Comparison of ENCODE assay signal across 8 cellular contexts in the genomic region with DNA sequence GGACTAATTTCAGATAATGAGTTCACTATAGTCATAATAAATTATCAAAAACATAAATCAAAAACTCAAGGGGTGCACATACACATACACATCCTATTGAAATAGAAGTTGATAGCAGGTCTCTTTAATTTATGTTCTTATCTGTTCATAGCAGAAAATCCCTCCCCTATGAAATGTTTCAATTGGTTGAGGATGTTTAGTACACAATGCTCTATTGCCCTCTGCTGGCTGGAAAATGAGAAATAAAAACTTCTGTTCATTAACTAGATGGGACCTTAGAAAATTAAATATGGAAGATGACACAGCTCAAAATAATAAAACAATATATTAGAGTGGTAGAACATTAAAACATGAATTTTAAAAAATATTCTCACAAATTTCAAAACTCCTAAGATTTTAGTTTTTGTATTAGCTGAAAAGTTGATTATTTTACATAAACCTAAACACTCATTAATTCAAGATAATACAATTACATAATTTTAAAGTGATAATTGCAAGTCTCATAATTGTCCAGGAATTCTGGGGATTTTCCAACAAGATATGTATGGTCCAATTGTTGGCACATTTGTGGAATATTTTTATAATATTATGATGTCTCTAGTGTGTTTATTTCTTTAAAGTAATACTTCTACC.
DNase-seq lines count a peak whose midpoint lies in the region; ATAC-seq, FAIRE-seq and TF ChIP-seq lines count a peak whose summit lies in the region.

No MANE protein-coding gene starts in this region.

- H3K4me3 ChIP-seq in AG10803 (ENCODE audit: low read length) = no peak overlapping the region
- no peak overlapping the region for H3K4me3 ChIP-seq in MM.1S (ENCODE audit: low read length)
- no peak overlapping the region for H3K4me3 ChIP-seq in thoracic aorta

- peak; percentile 98 for FAIRE-seq in frontal cortex (lab: Jason Lieb, UNC)

- no peak overlapping the region for H2AFZ ChIP-seq in MM.1S (ENCODE audit: low read length)

- ATAC-seq in GM19035 (IDR thresholded peaks at IDR 0.05; ENCODE audit: unreplicated experiment) (peak; percentile 73), SK-N-SH treated with all-trans-retinoic acid at 6 μM for 48 hours (peak; percentile 77), thoracic aorta (ENCODE audit: insufficient number of reproducible peaks, low FRiP score, low read depth) (no peak), GM18909 (IDR thresholded peaks at IDR 0.05; ENCODE audit: poor library complexity, unreplicated experiment) (no peak)

- peak; percentile 77 for TF ChIP-seq CTCF in AG10803 (conservative IDR thresholded peaks at IDR 0.05; ENCODE audit: low read length)
- peak; percentile 64 for TF ChIP-seq CTCF in MM.1S (IDR thresholded peaks at IDR 0.05; ENCODE audit: low read length)
- peak; percentile 64 for TF ChIP-seq CTCF in thoracic aorta (IDR thresholded peaks at IDR 0.05)

- no peaks in the 10 kb centered on the region for H3K9me3 ChIP-seq in MM.1S (replicated peaks; ENCODE audit: insufficient read depth, low read length)
- H3K9me3 ChIP-seq in thoracic aorta = no peaks in the 10 kb centered on the region

- H3K27me3 ChIP-seq in MM.1S (replicated peaks; ENCODE audit: insufficient read depth, low read length) = no peaks in the 10 kb centered on the region
- H3K27me3 ChIP-seq in thoracic aorta (replicated peaks; ENCODE audit: insufficient read depth) = no peaks in the 10 kb centered on the region

- no peaks in the 10 kb centered on the region for H3F3A ChIP-seq in MM.1S (ENCODE audit: insufficient read depth, low read length)

- DNase-seq in AG10803 (ENCODE audit: low read depth) = peak; percentile 57
- DNase-seq in MM.1S = peak; percentile 67
- DNase-seq in frontal cortex (ENCODE audit: low spot score in 2 of 2) = no peak
- DNase-seq in thoracic aorta (ENCODE audit: low spot score) = no peak
- DNase-seq in activated CD4-positive, alpha-beta T cell treated with anti-CD3 and anti-CD28 coated beads for 4 hours = no peak

- H3K36me3 ChIP-seq in MM.1S (replicated peaks; ENCODE audit: insufficient read depth, low read length) (no peaks in the 10 kb centered on the region), thoracic aorta (no peaks in the 10 kb centered on the region)

- no peak overlapping the region for H3K9ac ChIP-seq in MM.1S (ENCODE audit: low read length)

- H3K79me2 ChIP-seq in MM.1S (ENCODE audit: low read length) = no peaks in the 10 kb centered on the region

- H3K4me2 ChIP-seq in MM.1S (ENCODE audit: low read depth, low read length) = no peak overlapping the region

- H3K9me2 ChIP-seq in MM.1S (replicated peaks; ENCODE audit: insufficient read depth, low read length) = no peaks in the 10 kb centered on the region

- no peaks in the 10 kb centered on the region for H3K4me1 ChIP-seq in MM.1S (ENCODE audit: low read length)
- H3K4me1 ChIP-seq in thoracic aorta (ENCODE audit: control insufficient read depth in 1 of 2, low read depth in 2 of 2) = no peaks in the 10 kb centered on the region

- no peak overlapping the region for H3K27ac ChIP-seq in MM.1S (ENCODE audit: low read length)
- no peak overlapping the region for H3K27ac ChIP-seq in thoracic aorta

- no peaks in the 10 kb centered on the region for H4K20me1 ChIP-seq in MM.1S (ENCODE audit: insufficient read depth, low read length)

TF ChIP-seq in SK-N-SH treated with all-trans-retinoic acid at 6 μM for 48 hours, 23 proteins besides CTCF, POLR2A, EP300 and RAD21:
- TF ChIP-seq PPARA (CRISPR knock-in tag; IDR thresholded peaks at IDR 0.05; ENCODE audit: borderline replicate concordance) = no peak
- no peak for TF ChIP-seq ZFP3 (CRISPR knock-in tag; IDR thresholded peaks at IDR 0.05)
- TF ChIP-seq TOX (CRISPR knock-in tag; IDR thresholded peaks at IDR 0.05; ENCODE audit: borderline replicate concordance) = no peak
- TF ChIP-seq ZC3H10 (CRISPR knock-in tag; IDR thresholded peaks at IDR 0.05) = no peak
- no peak for TF ChIP-seq CSDC2 (CRISPR knock-in tag; IDR thresholded peaks at IDR 0.05)
- TF ChIP-seq ZNF8 (CRISPR knock-in tag; IDR thresholded peaks at IDR 0.05) = no peak
- no peak for TF ChIP-seq ZNF565 (CRISPR knock-in tag; conservative IDR thresholded peaks at IDR 0.05; ENCODE audit: low read depth)
- no peak for TF ChIP-seq SNAI2 (CRISPR knock-in tag; IDR thresholded peaks at IDR 0.05)
- TF ChIP-seq, protein P1, sequence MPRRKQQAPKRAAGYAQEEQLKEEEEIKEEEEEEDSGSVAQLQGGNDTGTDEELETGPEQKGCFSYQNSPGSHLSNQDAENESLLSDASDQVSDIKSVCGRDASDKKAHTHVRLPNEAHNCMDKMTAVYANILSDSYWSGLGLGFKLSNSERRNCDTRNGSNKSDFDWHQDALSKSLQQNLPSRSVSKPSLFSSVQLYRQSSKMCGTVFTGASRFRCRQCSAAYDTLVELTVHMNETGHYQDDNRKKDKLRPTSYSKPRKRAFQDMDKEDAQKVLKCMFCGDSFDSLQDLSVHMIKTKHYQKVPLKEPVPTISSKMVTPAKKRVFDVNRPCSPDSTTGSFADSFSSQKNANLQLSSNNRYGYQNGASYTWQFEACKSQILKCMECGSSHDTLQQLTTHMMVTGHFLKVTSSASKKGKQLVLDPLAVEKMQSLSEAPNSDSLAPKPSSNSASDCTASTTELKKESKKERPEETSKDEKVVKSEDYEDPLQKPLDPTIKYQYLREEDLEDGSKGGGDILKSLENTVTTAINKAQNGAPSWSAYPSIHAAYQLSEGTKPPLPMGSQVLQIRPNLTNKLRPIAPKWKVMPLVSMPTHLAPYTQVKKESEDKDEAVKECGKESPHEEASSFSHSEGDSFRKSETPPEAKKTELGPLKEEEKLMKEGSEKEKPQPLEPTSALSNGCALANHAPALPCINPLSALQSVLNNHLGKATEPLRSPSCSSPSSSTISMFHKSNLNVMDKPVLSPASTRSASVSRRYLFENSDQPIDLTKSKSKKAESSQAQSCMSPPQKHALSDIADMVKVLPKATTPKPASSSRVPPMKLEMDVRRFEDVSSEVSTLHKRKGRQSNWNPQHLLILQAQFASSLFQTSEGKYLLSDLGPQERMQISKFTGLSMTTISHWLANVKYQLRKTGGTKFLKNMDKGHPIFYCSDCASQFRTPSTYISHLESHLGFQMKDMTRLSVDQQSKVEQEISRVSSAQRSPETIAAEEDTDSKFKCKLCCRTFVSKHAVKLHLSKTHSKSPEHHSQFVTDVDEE (CRISPR knock-in tag; IDR thresholded peaks at IDR 0.05) = no peak
- TF ChIP-seq ARNTL (CRISPR knock-in tag; IDR thresholded peaks at IDR 0.05; ENCODE audit: borderline replicate concordance, low read depth) = no peak
- no peak for TF ChIP-seq RARB (CRISPR knock-in tag; IDR thresholded peaks at IDR 0.05)
- TF ChIP-seq POU6F1 (CRISPR knock-in tag; IDR thresholded peaks at IDR 0.05; ENCODE audit: borderline replicate concordance, low read depth) = no peak
- no peak for TF ChIP-seq ZFP30 (CRISPR knock-in tag; IDR thresholded peaks at IDR 0.05)
- TF ChIP-seq GLIS3 (CRISPR knock-in tag; IDR thresholded peaks at IDR 0.05) = no peak
- TF ChIP-seq ZNF70 (CRISPR knock-in tag; IDR thresholded peaks at IDR 0.05) = no peak

Comparison
In these comparisons a context has a peak if more than half of its experiments do, and no peak if none do; other contexts are left out.
1. DNase-seq: peak in AG10803 (single experiment) and MM.1S (single experiment); none in frontal cortex (0 of 2), thoracic aorta (single experiment) and activated CD4-positive, alpha-beta T cell treated with anti-CD3 and anti-CD28 coated beads for 4 hours (0 of 2).
2. ATAC-seq: peak in GM19035 (single experiment) and SK-N-SH treated with all-trans-retinoic acid at 6 μM for 48 hours (single experiment); none in thoracic aorta (single experiment) and GM18909 (single experiment).
3. Peak in every context shown above with its lines, with median percentiles within 50 percentile points of each other: CTCF ChIP-seq.